ENCODE assay signal across 8 cellular contexts in the genomic region with DNA sequence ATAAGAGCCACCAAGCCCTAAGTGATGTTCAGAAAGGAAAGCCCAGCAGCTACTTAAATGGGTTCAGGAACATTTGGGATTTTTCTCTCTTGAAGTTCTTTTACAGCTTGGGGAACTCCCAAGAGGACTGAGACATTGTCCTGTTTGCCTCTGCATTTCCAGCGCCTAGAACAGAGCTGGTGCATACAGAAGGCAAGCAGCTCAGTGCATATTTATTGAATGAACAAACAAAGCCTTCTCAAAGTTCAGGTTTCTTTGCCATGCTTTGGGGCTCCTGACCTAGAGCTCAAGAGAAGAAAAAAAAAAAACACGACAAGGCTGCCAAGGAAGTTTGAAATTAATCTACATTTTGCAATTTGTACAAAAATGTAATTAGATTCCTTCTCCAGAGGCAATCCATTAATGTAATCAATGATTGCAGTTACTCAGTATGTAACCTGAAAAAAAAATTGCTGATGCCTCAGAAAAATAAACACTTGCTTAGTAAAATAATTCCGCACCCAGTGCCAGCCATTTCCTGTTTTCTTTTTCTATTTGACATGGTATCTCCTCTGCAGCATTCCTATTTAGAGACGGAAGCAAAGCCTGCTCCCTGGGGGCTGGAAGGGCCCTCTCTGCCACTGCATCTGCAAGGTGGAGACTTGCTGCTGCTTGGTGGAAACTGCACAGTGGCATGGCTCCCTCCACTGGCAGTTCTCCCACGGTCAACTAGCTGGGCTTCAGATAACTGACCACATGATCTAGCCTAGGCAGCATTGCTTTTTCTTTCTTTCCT.
A peak's percentile ranks its signal among the peaks of the same experiment; 100 is the strongest.
DNase-seq lines count a peak whose midpoint lies in the region; ATAC-seq and TF ChIP-seq lines count a peak whose summit lies in the region.

No MANE protein-coding gene starts in this region.

- WGBS in ovary, 3 donors = 21 to 30% (median 25%) methylated on average over 5 of the region's 5 CpGs

- H3K4me3 Mint-ChIP-seq in GM23338 = no peak overlapping the region

- ATAC-seq in GM23338 (peak; percentile 92), GM21619 (IDR thresholded peaks at IDR 0.05; ENCODE audit: unreplicated experiment) (no peak), GM18907 (IDR thresholded peaks at IDR 0.05; ENCODE audit: unreplicated experiment) (no peak)

- H3K4me1 ChIP-seq in GM23338 (ENCODE audit: insufficient read depth) (peaks cover 27% of the 10 kb centered on the region), left ventricle myocardium inferior (no peaks in the 10 kb centered on the region), uterus (no peaks in the 10 kb centered on the region), ovary (ENCODE audit: insufficient read depth) (no peaks in the 10 kb centered on the region)

- TF ChIP-seq CTCF in GM23338 (conservative IDR thresholded peaks at IDR 0.05; ENCODE audit: low read depth in 2 of 2) = peak; percentile 51 to 81
- peak; percentile 60 for TF ChIP-seq CTCF in left ventricle myocardium inferior (IDR thresholded peaks at IDR 0.05; ENCODE audit: borderline replicate concordance)
- TF ChIP-seq CTCF in uterus (IDR thresholded peaks at IDR 0.05) = no peak
- no peak for TF ChIP-seq CTCF in ovary (IDR thresholded peaks at IDR 0.05)

- no peaks in the 10 kb centered on the region for H3K27me3 ChIP-seq in GM23338 (ENCODE audit: insufficient read depth)
- peaks cover 7% of the 10 kb centered on the region for H3K27me3 ChIP-seq in left ventricle myocardium inferior (ENCODE audit: low read depth)
- no peaks in the 10 kb centered on the region for H3K27me3 ChIP-seq in uterus
- no peaks in the 10 kb centered on the region for H3K27me3 ChIP-seq in ovary

- no peak overlapping the region for H3K4me2 ChIP-seq in GM23338

- H3K27ac ChIP-seq in GM23338 (ENCODE audit: low read depth) = no peak overlapping the region
- no peak overlapping the region for H3K27ac ChIP-seq in left ventricle myocardium inferior (replicated peaks)
- no peak overlapping the region for H3K27ac ChIP-seq in uterus
- H3K27ac ChIP-seq in ovary = no peak overlapping the region

- H3K27ac Mint-ChIP-seq in GM23338 = no peak overlapping the region

- peaks cover 7% of the 10 kb centered on the region; the same call in 1 of the 2 replicates for H3K79me2 ChIP-seq in GM23338 (replicated peaks; ENCODE audit: insufficient read depth)

- no peaks in the 10 kb centered on the region; the same call in 1 of the 2 replicates for H4K20me1 ChIP-seq in GM23338 (replicated peaks; ENCODE audit: insufficient read depth)

- H3K9me3 ChIP-seq in left ventricle myocardium inferior (replicated peaks) (no peaks in the 10 kb centered on the region), uterus (no peaks in the 10 kb centered on the region), ovary (no peaks in the 10 kb centered on the region)

- no peaks in the 10 kb centered on the region for H3K36me3 Mint-ChIP-seq in GM23338 (ENCODE audit: low read depth)

- peaks cover 4% of the 10 kb centered on the region for H3K27me3 Mint-ChIP-seq in GM23338 (ENCODE audit: insufficient read depth, low read depth, poor library complexity)

- no peaks in the 10 kb centered on the region for H3K9me2 ChIP-seq in GM23338 (ENCODE audit: insufficient read depth)

- no peak for TF ChIP-seq EP300 in ovary (IDR thresholded peaks at IDR 0.05)

- H2AFZ ChIP-seq in GM23338 = no peak overlapping the region

- H3K4me1 Mint-ChIP-seq in GM23338 = peaks cover 24% of the 10 kb centered on the region

- TF ChIP-seq POLR2A in uterus (IDR thresholded peaks at IDR 0.05) (no peak), ovary (IDR thresholded peaks at IDR 0.05) (no peak)

- in situ Hi-C loops in SK-MEL-5 (cut with HindIII; ENCODE audit: low pct_unique_long_range_greater_than_20kb, low sequenced_read_pairs) = no loop called here

- H3K36me3 ChIP-seq in GM23338 (ENCODE audit: insufficient read depth) (no peaks in the 10 kb centered on the region), left ventricle myocardium inferior (no peaks in the 10 kb centered on the region), uterus (no peaks in the 10 kb centered on the region), ovary (no peaks in the 10 kb centered on the region)

- H3K4me3 ChIP-seq in GM23338 (no peak overlapping the region), left ventricle myocardium inferior (no peak overlapping the region), uterus (no peak overlapping the region), ovary (no peak overlapping the region)

- intact Hi-C loops in left ventricle myocardium inferior (cut with micrococcal nuclease) = no loop called here
- intact Hi-C loops in uterus (cut with DNase I; ENCODE audit: low total_unique reads) = no loop called here
- intact Hi-C loops in ovary (cut with DNase I) = no loop called here

- H3K9me3 Mint-ChIP-seq in GM23338 = no peaks in the 10 kb centered on the region

- H3F3A ChIP-seq in GM23338 (replicated peaks; ENCODE audit: low read depth) = no peaks in the 10 kb centered on the region

- DNase-seq in A172 (ENCODE audit: low spot score) (peak; percentile 38), GM23338 (ENCODE audit: low spot score) (peak; percentile 68), SK-MEL-5 (ENCODE audit: low read depth, low spot score) (peak; percentile 78), left ventricle myocardium inferior (peak; percentile 47), uterus (no peak), ovary (no peak)

TF ChIP-seq in GM23338, 12 proteins besides CTCF, POLR2A, EP300 and RAD21 (continues in another document):
- no peak for TF ChIP-seq STAT1 (IDR thresholded peaks at IDR 0.05; ENCODE audit: unreplicated experiment)
- no peak for TF ChIP-seq ZNF331 (CRISPR knock-in tag; IDR thresholded peaks at IDR 0.05; ENCODE audit: low read depth)
- TF ChIP-seq NANOG (IDR thresholded peaks at IDR 0.05; ENCODE audit: borderline replicate concordance) = no peak
- no peak for TF ChIP-seq JUNB (IDR thresholded peaks at IDR 0.05; ENCODE audit: unreplicated experiment)
- TF ChIP-seq, protein P1, sequence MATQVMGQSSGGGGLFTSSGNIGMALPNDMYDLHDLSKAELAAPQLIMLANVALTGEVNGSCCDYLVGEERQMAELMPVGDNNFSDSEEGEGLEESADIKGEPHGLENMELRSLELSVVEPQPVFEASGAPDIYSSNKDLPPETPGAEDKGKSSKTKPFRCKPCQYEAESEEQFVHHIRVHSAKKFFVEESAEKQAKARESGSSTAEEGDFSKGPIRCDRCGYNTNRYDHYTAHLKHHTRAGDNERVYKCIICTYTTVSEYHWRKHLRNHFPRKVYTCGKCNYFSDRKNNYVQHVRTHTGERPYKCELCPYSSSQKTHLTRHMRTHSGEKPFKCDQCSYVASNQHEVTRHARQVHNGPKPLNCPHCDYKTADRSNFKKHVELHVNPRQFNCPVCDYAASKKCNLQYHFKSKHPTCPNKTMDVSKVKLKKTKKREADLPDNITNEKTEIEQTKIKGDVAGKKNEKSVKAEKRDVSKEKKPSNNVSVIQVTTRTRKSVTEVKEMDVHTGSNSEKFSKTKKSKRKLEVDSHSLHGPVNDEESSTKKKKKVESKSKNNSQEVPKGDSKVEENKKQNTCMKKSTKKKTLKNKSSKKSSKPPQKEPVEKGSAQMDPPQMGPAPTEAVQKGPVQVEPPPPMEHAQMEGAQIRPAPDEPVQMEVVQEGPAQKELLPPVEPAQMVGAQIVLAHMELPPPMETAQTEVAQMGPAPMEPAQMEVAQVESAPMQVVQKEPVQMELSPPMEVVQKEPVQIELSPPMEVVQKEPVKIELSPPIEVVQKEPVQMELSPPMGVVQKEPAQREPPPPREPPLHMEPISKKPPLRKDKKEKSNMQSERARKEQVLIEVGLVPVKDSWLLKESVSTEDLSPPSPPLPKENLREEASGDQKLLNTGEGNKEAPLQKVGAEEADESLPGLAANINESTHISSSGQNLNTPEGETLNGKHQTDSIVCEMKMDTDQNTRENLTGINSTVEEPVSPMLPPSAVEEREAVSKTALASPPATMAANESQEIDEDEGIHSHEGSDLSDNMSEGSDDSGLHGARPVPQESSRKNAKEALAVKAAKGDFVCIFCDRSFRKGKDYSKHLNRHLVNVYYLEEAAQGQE (IDR thresholded peaks at IDR 0.05; ENCODE audit: unreplicated experiment) = no peak
- no peak for TF ChIP-seq CREB1 (CRISPR knock-in tag; IDR thresholded peaks at IDR 0.05; ENCODE audit: low read depth)
- TF ChIP-seq EZH2 (IDR thresholded peaks at IDR 0.05; ENCODE audit: low read depth, unreplicated experiment) = no peak
- TF ChIP-seq, protein P2, sequence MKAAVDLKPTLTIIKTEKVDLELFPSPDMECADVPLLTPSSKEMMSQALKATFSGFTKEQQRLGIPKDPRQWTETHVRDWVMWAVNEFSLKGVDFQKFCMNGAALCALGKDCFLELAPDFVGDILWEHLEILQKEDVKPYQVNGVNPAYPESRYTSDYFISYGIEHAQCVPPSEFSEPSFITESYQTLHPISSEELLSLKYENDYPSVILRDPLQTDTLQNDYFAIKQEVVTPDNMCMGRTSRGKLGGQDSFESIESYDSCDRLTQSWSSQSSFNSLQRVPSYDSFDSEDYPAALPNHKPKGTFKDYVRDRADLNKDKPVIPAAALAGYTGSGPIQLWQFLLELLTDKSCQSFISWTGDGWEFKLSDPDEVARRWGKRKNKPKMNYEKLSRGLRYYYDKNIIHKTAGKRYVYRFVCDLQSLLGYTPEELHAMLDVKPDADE (IDR thresholded peaks at IDR 0.05) = no peak
- TF ChIP-seq EZH2phosphoT487 (IDR thresholded peaks at IDR 0.05; ENCODE audit: unreplicated experiment) = no peak

Comparison
In these comparisons a context has a peak if more than half of its experiments do, and no peak if none do; other contexts are left out.
1. DNase-seq: peak in A172 (single experiment), GM23338 (single experiment), SK-MEL-5 (single experiment) and left ventricle myocardium inferior (single experiment); none in uterus (0 of 2) and ovary (0 of 5).
2. CTCF ChIP-seq: peak in GM23338 (2 of 2) and left ventricle myocardium inferior (single experiment); none in uterus (0 of 4) and ovary (0 of 3).